ENCODE assay signal across 8 cellular contexts in genomic region chr20:844473-845225, GRCh38. TPM values are rescaled to one million over a fixed set of nuclear protein-coding genes. Genes with fewer than 3 reads are reported as not detected.
DNase-seq lines count a peak whose midpoint lies in the region; ATAC-seq and TF ChIP-seq lines count a peak whose summit lies in the region.

No MANE protein-coding gene starts in this region.

- no peaks in the 10 kb centered on the region for H3K27me3 ChIP-seq in DND-41 (ENCODE audit: insufficient read depth, low read length, poor library complexity)
- peaks cover 55% of the 10 kb centered on the region for H3K27me3 ChIP-seq in GM23338 (ENCODE audit: insufficient read depth)
- H3K27me3 ChIP-seq in MG63, result no peaks in the 10 kb centered on the region
- no peaks in the 10 kb centered on the region for H3K27me3 ChIP-seq in testis

- no peak overlapping the region for H3K4me2 ChIP-seq in DND-41 (ENCODE audit: insufficient read depth, low read length)
- peak overlapping the region; percentile 85 for H3K4me2 ChIP-seq in GM23338

- peaks cover 41% of the 10 kb centered on the region for H3K4me1 Mint-ChIP-seq in GM23338
- H3K4me1 Mint-ChIP-seq in glutamatergic neuron (ENCODE audit: low read depth, unreplicated experiment), result peaks cover 21% of the 10 kb centered on the region
- H3K4me1 Mint-ChIP-seq in osteocyte (ENCODE audit: unreplicated experiment), result peaks cover 9% of the 10 kb centered on the region

- TF ChIP-seq POLR2A in testis (IDR thresholded peaks at IDR 0.05), result no peak

- H3K4me3 Mint-ChIP-seq in GM23338 (peak overlapping the region; percentile 74), glutamatergic neuron (ENCODE audit: unreplicated experiment) (peak overlapping the region; percentile 87), osteocyte (ENCODE audit: unreplicated experiment) (peak overlapping the region; percentile 81)

- H4K20me1 ChIP-seq in DND-41 (ENCODE audit: insufficient read depth, low read length) (peaks cover 40% of the 10 kb centered on the region), GM23338 (replicated peaks; ENCODE audit: insufficient read depth) (peaks cover 10% of the 10 kb centered on the region; the same call in 1 of the 2 replicates)

- no peak overlapping the region for H3K9ac ChIP-seq in DND-41 (ENCODE audit: low read depth, low read length)

- in situ Hi-C loops in SK-MEL-5 (cut with HindIII; ENCODE audit: low pct_unique_long_range_greater_than_20kb, low sequenced_read_pairs), result no loop called here

- 0 out of 2 replicates have a peak, but pooled peaks cover 8% of the 10 kb centered on the region for H3F3A ChIP-seq in GM23338 (replicated peaks; ENCODE audit: low read depth)

- WGBS in testis, 2 donors, result 5 to 16% methylated on average over 23 to 47 of the region's 47 CpGs

- H3K27ac ChIP-seq in DND-41 (ENCODE audit: low read length), result no peak overlapping the region
- no peak overlapping the region for H3K27ac ChIP-seq in GM23338 (ENCODE audit: low read depth)
- no peak overlapping the region for H3K27ac ChIP-seq in testis

- TF ChIP-seq CTCF in DND-41 (IDR thresholded peaks at IDR 0.05; ENCODE audit: borderline replicate concordance, extremely low read depth, low read length, poor library complexity, severe bottlenecking) (no peak), GM23338 (conservative IDR thresholded peaks at IDR 0.05; ENCODE audit: low read depth in 2 of 2) (no peak), glutamatergic neuron (IDR thresholded peaks at IDR 0.05; ENCODE audit: partially characterized antibody, unreplicated experiment) (no peak), osteocyte (IDR thresholded peaks at IDR 0.05) (no peak), testis (IDR thresholded peaks at IDR 0.05) (no peak)

- H3K9me3 ChIP-seq in DND-41 (ENCODE audit: insufficient read depth, low read length, severe bottlenecking) (no peaks in the 10 kb centered on the region), MG63 (no peaks in the 10 kb centered on the region), testis (no peaks in the 10 kb centered on the region)

- peaks cover 9% of the 10 kb centered on the region; the same call in 1 of the 2 replicates for H3K4me1 ChIP-seq in DND-41 (ENCODE audit: insufficient read depth, low read length)
- peaks cover 30% of the 10 kb centered on the region; the same call in 1 of the 2 replicates for H3K4me1 ChIP-seq in GM23338 (ENCODE audit: insufficient read depth)
- H3K4me1 ChIP-seq in testis, result no peaks in the 10 kb centered on the region

- H3K27me3 Mint-ChIP-seq in GM23338 (ENCODE audit: insufficient read depth, low read depth, poor library complexity) (peaks cover 39% of the 10 kb centered on the region), glutamatergic neuron (ENCODE audit: unreplicated experiment) (peaks cover 10% of the 10 kb centered on the region), osteocyte (ENCODE audit: unreplicated experiment) (no peaks in the 10 kb centered on the region)

- ATAC-seq in DND-41 (ENCODE audit: insufficient read depth, low read depth) (peak; percentile 96), GM23338 (peak; percentile 73)

- no peaks in the 10 kb centered on the region for H3K36me3 Mint-ChIP-seq in GM23338 (ENCODE audit: low read depth)
- peaks cover 8% of the 10 kb centered on the region for H3K36me3 Mint-ChIP-seq in glutamatergic neuron (ENCODE audit: unreplicated experiment)
- H3K36me3 Mint-ChIP-seq in osteocyte (ENCODE audit: unreplicated experiment), result no peaks in the 10 kb centered on the region

- H3K9me3 Mint-ChIP-seq in GM23338 (no peaks in the 10 kb centered on the region), glutamatergic neuron (ENCODE audit: unreplicated experiment) (peaks cover 19% of the 10 kb centered on the region), osteocyte (ENCODE audit: unreplicated experiment) (no peaks in the 10 kb centered on the region)

- DNase-seq in DND-41, result peak; percentile 84
- DNase-seq in GM23338 (ENCODE audit: low spot score), result peak; percentile 98
- DNase-seq in MG63, result peak; percentile 76
- DNase-seq in SK-MEL-5 (ENCODE audit: low read depth, low spot score), result peak; percentile 76
- DNase-seq in activated naive CD4-positive, alpha-beta T cell treated with anti-CD3 and anti-CD28 coated beads, Interleukin-2, amount 50 U/mL, for 16 hours, result peak; percentile 91
- peak; percentile 91 for DNase-seq in glutamatergic neuron
- peak; percentile 90 for DNase-seq in osteocyte (ENCODE audit: extremely low spot score, unreplicated experiment)
- DNase-seq in testis, result peak; percentile 97

- H2AFZ ChIP-seq in DND-41 (ENCODE audit: low read depth, low read length), result no peak overlapping the region
- H2AFZ ChIP-seq in GM23338, result peak overlapping the region; percentile 92

- no peaks in the 10 kb centered on the region for H3K9me2 ChIP-seq in GM23338 (ENCODE audit: insufficient read depth)

- no peaks in the 10 kb centered on the region for H3K79me2 ChIP-seq in DND-41 (ENCODE audit: insufficient read depth, low read length)
- H3K79me2 ChIP-seq in GM23338 (replicated peaks; ENCODE audit: insufficient read depth), result no peaks in the 10 kb centered on the region

- peaks cover 19% of the 10 kb centered on the region for H3K36me3 ChIP-seq in DND-41 (ENCODE audit: insufficient read depth, low read length)
- no peaks in the 10 kb centered on the region for H3K36me3 ChIP-seq in GM23338 (ENCODE audit: insufficient read depth)
- H3K36me3 ChIP-seq in MG63, result no peaks in the 10 kb centered on the region
- H3K36me3 ChIP-seq in testis (ENCODE audit: low read depth, missing control alignments), result no peaks in the 10 kb centered on the region

- H3K27ac Mint-ChIP-seq in GM23338 (no peak overlapping the region), glutamatergic neuron (ENCODE audit: unreplicated experiment) (peak overlapping the region; percentile 95), osteocyte (ENCODE audit: unreplicated experiment) (no peak overlapping the region)

- intact Hi-C loops in testis (cut with DNase I; ENCODE audit: low total_unique reads), result no loop called here

- H3K4me3 ChIP-seq in DND-41 (ENCODE audit: low read depth in 1 of 2, low read length in 2 of 2) (no peak overlapping the region), GM23338 (peak overlapping the region; percentile 76), MG63 (no peak overlapping the region), testis (peak overlapping the region; percentile 29 to 53)

TF ChIP-seq in GM23338, 12 proteins besides CTCF, POLR2A, EP300 and RAD21:
- TF ChIP-seq ZNF114 (CRISPR knock-in tag; IDR thresholded peaks at IDR 0.05) (no peak), POLR2AphosphoS5 (IDR thresholded peaks at IDR 0.05; ENCODE audit: low read depth) (peak; percentile 66)

RNA-seq across cellular contexts. Expression of gene FAM110A, which starts 11.1 kb away (rescaled TPM):
- total RNA-seq in GM23338 (2014; rRNA removed; shearing (Covaris generic)), result 13.7 and 15.0 TPM in 2 replicates
- 9.9 and 10.7 TPM in 2 replicates for polyA plus RNA-seq in GM23338 (2016; fragmentation: Nextera tagmentation; extraction: Ambion mirVana)
- 3.9 and 4.6 TPM in 2 replicates for total RNA-seq in MG63 (2014; rRNA removed; shearing (Covaris generic); ENCODE audit: low replicate concordance)
- 2.6 and 3.3 TPM in 2 replicates for total RNA-seq in SK-MEL-5 (2014; rRNA removed; shearing (Covaris generic))
- polyA plus RNA-seq in SK-MEL-5 (2015; cell fraction: cytosol; rRNA removed), result 6.0 and 8.7 TPM in 2 replicates
- 4.4 and 4.5 TPM in 2 replicates for polyA plus RNA-seq in SK-MEL-5 (2015; cell fraction: nucleus; rRNA removed)
- 152 TPM for total RNA-seq in glutamatergic neuron (ENCODE audit: unreplicated experiment)
- total RNA-seq in osteocyte, result 2.6 and 2.7 TPM in 2 replicates
- 1 to 10 TPM; 5.1 to 7.7 TPM for total RNA-seq in testis
- polyA plus RNA-seq in testis (ENCODE audit: insufficient read depth, low read depth, low replicate concordance), result 5.5 TPM

Comparison
In these comparisons a context has a peak if more than half of its experiments do, and no peak if none do; other contexts are left out.
1. H3K4me3 ChIP-seq: peak in GM23338 (single experiment) and testis (2 of 2); none in DND-41 (0 of 2) and MG63 (single experiment).
2. Peak in every context shown above with its lines, with median percentiles within 50 percentile points of each other: DNase-seq and H3K4me3 Mint-ChIP-seq.